ENCODE assay signal across 20 cellular contexts in the genomic region with DNA sequence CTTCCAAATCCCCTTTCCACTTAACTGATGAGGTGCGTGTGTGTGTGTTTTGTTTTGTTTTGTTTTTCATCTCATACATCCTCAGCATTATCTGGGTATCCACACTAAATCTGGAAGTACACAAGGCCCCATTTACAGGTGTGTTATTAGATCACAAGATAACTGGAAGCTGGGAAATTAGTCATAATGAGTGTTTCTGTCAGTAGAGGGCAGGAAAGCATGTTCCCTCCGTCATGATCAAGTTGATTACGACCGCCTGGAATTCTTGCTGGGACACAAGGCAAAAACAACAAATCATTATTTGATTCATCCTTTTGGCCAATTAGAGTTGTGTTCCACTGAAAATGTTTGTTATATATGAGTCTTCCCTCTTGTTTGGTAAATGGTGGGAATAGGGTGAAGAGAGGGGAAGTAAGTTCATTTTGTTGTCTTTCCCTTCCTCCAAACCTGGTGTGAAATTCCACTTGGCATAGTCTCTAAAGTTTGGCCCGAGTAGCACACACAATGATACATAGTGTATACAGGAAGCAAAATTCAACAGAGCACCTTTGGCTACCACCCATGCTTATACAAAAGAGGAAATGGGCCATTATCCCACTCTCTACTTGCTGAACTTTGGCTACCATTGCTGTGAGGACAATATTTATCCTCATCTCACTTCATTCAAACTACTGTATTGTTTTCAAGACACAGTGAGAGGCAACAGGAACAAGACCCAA. TPM values are rescaled to one million over a fixed set of nuclear protein-coding genes. Genes with fewer than 3 reads are reported as not detected.
DNase-seq lines count a peak whose midpoint lies in the region; ATAC-seq and TF ChIP-seq lines count a peak whose summit lies in the region.
"Had no signal": no experiment of that assay in that cellular context is flagged by ENCODE, and none has a peak within 500 bp of the region (broad histone marks: within the 10 kb centered on the region; RNA-seq: fewer than 3 reads in every experiment).

No MANE protein-coding gene starts in this region.

- H3K4me3 ChIP-seq in HCT116 (replicated peaks in 1 of 2; ENCODE audit: low read depth in 1 of 2, low read length in 2 of 2) (no peak overlapping the region), body of pancreas (no peak overlapping the region), esophagus squamous epithelium (no peak overlapping the region)
- H3K4me3 ChIP-seq: sigmoid colon, SK-N-MC had no signal

- no peaks in the 10 kb centered on the region for H3K4me1 ChIP-seq in HCT116 (ENCODE audit: control insufficient read depth in 1 of 2, insufficient read depth in 2 of 2, low read length in 2 of 2)
- H3K4me1 ChIP-seq in body of pancreas, result no peaks in the 10 kb centered on the region
- no peaks in the 10 kb centered on the region for H3K4me1 ChIP-seq in esophagus squamous epithelium
- H3K4me1 ChIP-seq: sigmoid colon had no signal

- BruUV-seq in HCT116 (replicated peaks; lab: Mats Ljungman, UMichigan), result no TSS peak

- intact Hi-C loops in HCT116 (cut with micrococcal nuclease), result no loop called here
- intact Hi-C loops in body of pancreas (cut with DNase I), result no loop called here
- intact Hi-C loops in esophagus squamous epithelium (cut with DNase I), result no loop called here

- no peaks in the 10 kb centered on the region for H4K20me1 ChIP-seq in HCT116 (ENCODE audit: insufficient read depth)

- H3K36me3 ChIP-seq in HCT116 (ENCODE audit: control insufficient read depth in 1 of 2, insufficient read depth in 2 of 2, low read length in 2 of 2) (no peaks in the 10 kb centered on the region), body of pancreas (replicated peaks in 1 of 2; ENCODE audit: insufficient read depth in 1 of 2, low read depth in 2 of 2) (no peaks in the 10 kb centered on the region), esophagus squamous epithelium (no peaks in the 10 kb centered on the region)
- H3K36me3 ChIP-seq: sigmoid colon had no signal

- ATAC-seq in HCT116 (no peak), body of pancreas (peak; percentile 21)
- ATAC-seq: activated naive CD8-positive, alpha-beta T cell treated with anti-CD3 and anti-CD28 coated beads, Interleukin-2, amount 50 U/mL, for 24 hours; naive thymus-derived CD8-positive, alpha-beta T cell had no signal

- no peaks in the 10 kb centered on the region for H3K9me2 ChIP-seq in HCT116 (ENCODE audit: insufficient read depth)

- 0 out of 2 replicates have a peak, but pooled peaks have one; percentile 11 for TF ChIP-seq RAD21 in HCT116 (IDR thresholded peaks at IDR 0.05; ENCODE audit: low read depth)

- H3K27ac ChIP-seq in HCT116 (ENCODE audit: low read depth, low read length) (no peak overlapping the region), body of pancreas (no peak overlapping the region), esophagus squamous epithelium (peak overlapping the region in 3 of 4 donors; percentile 16 to 63 (median 36))
- H3K27ac ChIP-seq: SK-N-MC had no signal

- CTCF ChIA-PET in HCT116 (lab: Charles Lee), result no interaction called here

- H2AFZ ChIP-seq in HCT116 (ENCODE audit: low read depth, low read length, poor library complexity, severe bottlenecking), result no peak overlapping the region

- RAD21 ChIA-PET in HCT116 (lab: Charles Lee; ENCODE audit: low non-redundant PET in 1 of 2, low total read pairs in 2 of 2, uncharacterized antibody in 2 of 2, unreplicated experiment in 2 of 2), result no interaction called here

- no peak for DNase-seq in HCT116 (ENCODE audit: low read depth, low spot score)
- no peak for DNase-seq in body of pancreas
- DNase-seq in esophagus squamous epithelium (lab: John Stamatoyannopoulos, UW), result no peak
- peak; percentile 11 for DNase-seq in pulmonary artery endothelial cell (ENCODE audit: low read depth, low spot score)
- no peak for DNase-seq in NCI-H226
- DNase-seq in stimulated activated naive CD4-positive, alpha-beta T cell (lab: John Stamatoyannopoulos, UW), result no peak
- DNase-seq in activated naive CD4-positive, alpha-beta T cell (lab: John Stamatoyannopoulos, UW), result no peak
- no peak for DNase-seq in stimulated activated CD4-positive, alpha-beta T cell treated with anti-CD3 and anti-CD28 coated beads, Interleukin-2, amount 100 ng/mL, for 24 hours
- DNase-seq: activated CD8-positive, alpha-beta memory T cell treated with anti-CD3 and anti-CD28 coated beads, Interleukin-2, amount 50 U/mL, for 4 hours; activated naive CD8-positive, alpha-beta T cell treated with anti-CD3 and anti-CD28 coated beads, Interleukin-2, amount 50 U/mL, for 24 hours; C1 segment of cervical spinal cord; cortex of kidney; foreskin melanocyte; Karpas-422; naive thymus-derived CD8-positive, alpha-beta T cell; NCI-H1105; NCI-H510A; NK-92 treated with Interleukin-12 subunit alpha and Interleukin-12 subunit beta, amount 100 ng/mL, for 24 hours; sigmoid colon had no signal

- TF ChIP-seq CTCF in HCT116 (IDR thresholded peaks at IDR 0.05 in 2 of 3, conservative IDR thresholded peaks at IDR 0.05 in 1 of 3; ENCODE audit: borderline replicate concordance in 1 of 3, insufficient read depth in 1 of 3, low read depth in 2 of 3, low read length in 2 of 3) (no peak), body of pancreas (IDR thresholded peaks at IDR 0.05) (no peak), esophagus squamous epithelium (IDR thresholded peaks at IDR 0.05) (no peak)

- POLR2A ChIA-PET in HCT116 (lab: Charles Lee), result no interaction called here

- no peak overlapping the region for H3K9ac ChIP-seq in HCT116 (ENCODE audit: low read length)

- TF ChIP-seq POLR2A in HCT116 (IDR thresholded peaks at IDR 0.05; ENCODE audit: borderline replicate concordance, extremely low read depth, insufficient read depth, insufficient read length) (no peak), body of pancreas (IDR thresholded peaks at IDR 0.05) (no peak), esophagus squamous epithelium (IDR thresholded peaks at IDR 0.05) (no peak)

- WGBS in body of pancreas, 2 donors, result 66 to 75% methylated on average over 5 of the region's 5 CpGs
- WGBS in esophagus squamous epithelium, 2 donors, result 50 to 56% methylated on average over 5 of the region's 5 CpGs

- no peaks in the 10 kb centered on the region for H3K9me3 ChIP-seq in HCT116 (ENCODE audit: control insufficient read depth in 1 of 2, insufficient read depth in 1 of 2, low read depth in 1 of 2, low read length in 2 of 2)
- no peaks in the 10 kb centered on the region for H3K9me3 ChIP-seq in body of pancreas
- no peaks in the 10 kb centered on the region for H3K9me3 ChIP-seq in esophagus squamous epithelium
- H3K9me3 ChIP-seq: sigmoid colon had no signal

- H3K79me2 ChIP-seq in HCT116 (ENCODE audit: insufficient read depth, low read length), result no peaks in the 10 kb centered on the region

- H3K4me2 ChIP-seq in HCT116 (ENCODE audit: low read length), result no peak overlapping the region

- no peaks in the 10 kb centered on the region for H3K27me3 ChIP-seq in HCT116 (ENCODE audit: insufficient read depth, low read length)
- no peaks in the 10 kb centered on the region for H3K27me3 ChIP-seq in body of pancreas
- H3K27me3 ChIP-seq in esophagus squamous epithelium, result no peaks in the 10 kb centered on the region
- H3K27me3 ChIP-seq: sigmoid colon had no signal

TF ChIP-seq in HCT116, 20 proteins besides CTCF, POLR2A, EP300 and RAD21 (continues in another document):
- no peak for TF ChIP-seq ATF3 (IDR thresholded peaks at IDR 0.05)
- TF ChIP-seq SRF (IDR thresholded peaks at IDR 0.05; ENCODE audit: low read depth), result no peak
- TF ChIP-seq JUND (IDR thresholded peaks at IDR 0.05), result no peak
- TF ChIP-seq MAX (IDR thresholded peaks at IDR 0.05), result no peak
- no peak for TF ChIP-seq TCF7L2 (IDR thresholded peaks at IDR 0.05; ENCODE audit: borderline replicate concordance, extremely low read depth, insufficient read depth, insufficient read length)
- TF ChIP-seq POLR2AphosphoS5 (IDR thresholded peaks at IDR 0.05; ENCODE audit: low read depth, low read length), result no peak
- no peak for TF ChIP-seq CEBPB (IDR thresholded peaks at IDR 0.05; ENCODE audit: low read depth)
- TF ChIP-seq ZFX (IDR thresholded peaks at IDR 0.05), result no peak
- no peak for TF ChIP-seq EZH2 (IDR thresholded peaks at IDR 0.05)
- TF ChIP-seq CBX3 (IDR thresholded peaks at IDR 0.05; ENCODE audit: low read depth), result no peak
- TF ChIP-seq YY1 (IDR thresholded peaks at IDR 0.05; ENCODE audit: extremely low read depth, insufficient replicate concordance, low read depth, low read length), result no peak
- TF ChIP-seq, protein P1, sequence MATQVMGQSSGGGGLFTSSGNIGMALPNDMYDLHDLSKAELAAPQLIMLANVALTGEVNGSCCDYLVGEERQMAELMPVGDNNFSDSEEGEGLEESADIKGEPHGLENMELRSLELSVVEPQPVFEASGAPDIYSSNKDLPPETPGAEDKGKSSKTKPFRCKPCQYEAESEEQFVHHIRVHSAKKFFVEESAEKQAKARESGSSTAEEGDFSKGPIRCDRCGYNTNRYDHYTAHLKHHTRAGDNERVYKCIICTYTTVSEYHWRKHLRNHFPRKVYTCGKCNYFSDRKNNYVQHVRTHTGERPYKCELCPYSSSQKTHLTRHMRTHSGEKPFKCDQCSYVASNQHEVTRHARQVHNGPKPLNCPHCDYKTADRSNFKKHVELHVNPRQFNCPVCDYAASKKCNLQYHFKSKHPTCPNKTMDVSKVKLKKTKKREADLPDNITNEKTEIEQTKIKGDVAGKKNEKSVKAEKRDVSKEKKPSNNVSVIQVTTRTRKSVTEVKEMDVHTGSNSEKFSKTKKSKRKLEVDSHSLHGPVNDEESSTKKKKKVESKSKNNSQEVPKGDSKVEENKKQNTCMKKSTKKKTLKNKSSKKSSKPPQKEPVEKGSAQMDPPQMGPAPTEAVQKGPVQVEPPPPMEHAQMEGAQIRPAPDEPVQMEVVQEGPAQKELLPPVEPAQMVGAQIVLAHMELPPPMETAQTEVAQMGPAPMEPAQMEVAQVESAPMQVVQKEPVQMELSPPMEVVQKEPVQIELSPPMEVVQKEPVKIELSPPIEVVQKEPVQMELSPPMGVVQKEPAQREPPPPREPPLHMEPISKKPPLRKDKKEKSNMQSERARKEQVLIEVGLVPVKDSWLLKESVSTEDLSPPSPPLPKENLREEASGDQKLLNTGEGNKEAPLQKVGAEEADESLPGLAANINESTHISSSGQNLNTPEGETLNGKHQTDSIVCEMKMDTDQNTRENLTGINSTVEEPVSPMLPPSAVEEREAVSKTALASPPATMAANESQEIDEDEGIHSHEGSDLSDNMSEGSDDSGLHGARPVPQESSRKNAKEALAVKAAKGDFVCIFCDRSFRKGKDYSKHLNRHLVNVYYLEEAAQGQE (IDR thresholded peaks at IDR 0.05; ENCODE audit: low read depth), result no peak

RNA-seq across cellular contexts. Expression of gene TLL1, which starts 33.3 kb away (rescaled TPM):
- total RNA-seq in HCT116 (2021; ENCODE audit: unreplicated experiment), result 0.37 TPM
- 0.07 and 0.25 TPM in 2 replicates for polyA plus RNA-seq in HCT116 (2012)
- total RNA-seq in body of pancreas, result 1 to 10 TPM; 3.4 to 3.6 TPM
- 1 to 10 TPM in 2 of 4 donors, under 1 TPM in 2; 0.57 to 4.8 (median 1.2) TPM for total RNA-seq in esophagus squamous epithelium
- 1.2 and 2.2 TPM in 2 replicates for total RNA-seq in pulmonary artery endothelial cell
- total RNA-seq: naive thymus-derived CD8-positive, alpha-beta T cell had no signal
- polyA plus RNA-seq: naive thymus-derived CD8-positive, alpha-beta T cell had no signal

Comparison
In these comparisons a context has a peak if more than half of its experiments do, and no peak if none do; other contexts are left out.
1. H3K27ac ChIP-seq: peak in esophagus squamous epithelium (3 of 4); none in HCT116 (single experiment) and body of pancreas (0 of 4).